Comparison of ENCODE assay signal across 8 cellular contexts in the genomic region with DNA sequence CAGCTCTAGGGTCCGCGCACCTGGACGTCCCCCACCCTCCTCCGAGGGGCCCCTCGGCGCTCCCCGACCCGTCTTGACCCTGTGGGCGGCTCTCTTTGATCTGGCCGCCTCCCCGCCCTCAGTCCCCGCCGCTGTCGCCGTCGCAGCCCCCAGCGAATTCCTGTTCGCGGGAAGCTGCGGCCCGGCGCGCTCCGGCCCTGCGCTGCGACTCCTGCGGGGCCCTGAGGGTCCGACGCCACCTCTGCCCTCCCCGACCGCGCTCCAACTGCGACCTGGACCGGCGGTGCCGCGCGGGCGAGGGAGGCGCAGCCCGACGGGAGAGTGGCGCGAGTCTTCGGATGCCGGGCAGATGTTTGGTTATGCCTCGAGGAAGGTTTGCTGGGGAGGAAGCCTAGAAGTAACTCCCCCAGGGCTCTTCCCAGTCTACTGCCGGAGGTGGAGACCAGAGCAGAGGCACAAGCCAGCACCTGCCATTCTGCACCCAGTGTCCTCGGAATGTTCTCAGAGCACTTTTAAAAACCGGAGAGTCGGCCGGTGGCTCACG. TPM values are rescaled to one million over a fixed set of nuclear protein-coding genes. Genes with fewer than 3 reads are reported as not detected.
A peak's percentile ranks its signal among the peaks of the same experiment; 100 is the strongest.
DNase-seq lines count a peak whose midpoint lies in the region; ATAC-seq, FAIRE-seq and TF ChIP-seq lines count a peak whose summit lies in the region.

No MANE protein-coding gene starts in this region.

- WGBS in sigmoid colon, 2 donors, result 1 to 4% methylated on average over 53 of the region's 53 CpGs

- H3K36me3 ChIP-seq in SU-DHL-6 (ENCODE audit: low read length) (no peaks in the 10 kb centered on the region), sigmoid colon (no peaks in the 10 kb centered on the region)

- H3K27me3 ChIP-seq in SU-DHL-6 (ENCODE audit: low read length) (no peaks in the 10 kb centered on the region), foreskin keratinocyte (peaks cover 33% of the 10 kb centered on the region), sigmoid colon (peaks cover 18 to 37% (median 26%) of the 10 kb centered on the region in 3 donors)

- no peaks in the 10 kb centered on the region for H4K20me1 ChIP-seq in SU-DHL-6 (ENCODE audit: low read depth, low read length)

- H3K4me3 ChIP-seq in SU-DHL-6 (ENCODE audit: insufficient read depth, low read length, poor library complexity, severe bottlenecking) (peak overlapping the region; percentile 54), sigmoid colon (peak overlapping the region; percentile 9 to 55 (median 46))

- intact Hi-C loops in sigmoid colon (cut with DNase I), result no loop called here

- H3K4me1 ChIP-seq in foreskin keratinocyte, result no peaks in the 10 kb centered on the region
- peaks cover 0 to 17% (median 16%) of the 10 kb centered on the region in 4 donors for H3K4me1 ChIP-seq in sigmoid colon

- peak overlapping the region; percentile 64 for H3K4me2 ChIP-seq in SU-DHL-6 (ENCODE audit: low read depth, low read length, poor library complexity, severe bottlenecking)

- TF ChIP-seq CTCF in SU-DHL-6 (IDR thresholded peaks at IDR 0.05; ENCODE audit: insufficient read depth, low read length, poor library complexity, severe bottlenecking) (no peak), foreskin keratinocyte (conservative IDR thresholded peaks at IDR 0.05) (no peak), sigmoid colon (IDR thresholded peaks at IDR 0.05) (no peak)

- no peaks in the 10 kb centered on the region for H3K79me2 ChIP-seq in SU-DHL-6 (ENCODE audit: insufficient read depth, low read length)

- H3F3A ChIP-seq in SU-DHL-6 (ENCODE audit: insufficient read depth), result peaks cover 8% of the 10 kb centered on the region; the same call in 1 of the 2 replicates

- TF ChIP-seq POLR2A in sigmoid colon (IDR thresholded peaks at IDR 0.05) (no peak), H54 (IDR thresholded peaks at IDR 0.05; ENCODE audit: low read depth, low read length) (no peak)

- no peak for TF ChIP-seq EP300 in sigmoid colon (IDR thresholded peaks at IDR 0.05)

- no peak overlapping the region for H3K27ac ChIP-seq in SU-DHL-6 (ENCODE audit: low read depth, low read length)
- H3K27ac ChIP-seq in foreskin keratinocyte, result no peak overlapping the region
- H3K27ac ChIP-seq in sigmoid colon, result no peak overlapping the region

- no peaks in the 10 kb centered on the region for H3K9me3 ChIP-seq in SU-DHL-6 (ENCODE audit: insufficient read depth, low read length)
- H3K9me3 ChIP-seq in sigmoid colon, result peaks cover 0 to 4% (median 1%) of the 10 kb centered on the region in 4 donors

- peak overlapping the region; percentile 64 for H2AFZ ChIP-seq in SU-DHL-6 (ENCODE audit: low read depth, low read length, severe bottlenecking)

- ATAC-seq in HG02623 (IDR thresholded peaks at IDR 0.05; ENCODE audit: unreplicated experiment), result peak; percentile 25
- peak; percentile 55 for ATAC-seq in foreskin keratinocyte
- no peak for ATAC-seq in HG03097 (IDR thresholded peaks at IDR 0.05; ENCODE audit: low FRiP score, unreplicated experiment)

- H3K9ac ChIP-seq in SU-DHL-6 (ENCODE audit: low read length), result peak overlapping the region; percentile 47

- FAIRE-seq in H54 (lab: Jason Lieb, UNC), result no peak

- no peaks in the 10 kb centered on the region for H3K9me2 ChIP-seq in SU-DHL-6 (replicated peaks; ENCODE audit: insufficient read depth, low read length)

- DNase-seq in activated CD8-positive, alpha-beta memory T cell treated with anti-CD3 and anti-CD28 coated beads for 24 hours, result peak; percentile 59
- DNase-seq in activated CD8-positive, alpha-beta memory T cell treated with anti-CD3 and anti-CD28 coated beads, Interleukin-2, amount 50 U/mL, for 4 hours, result no peak
- DNase-seq in foreskin keratinocyte (peak in 1 of 2 donors; percentile 30), sigmoid colon (peak; percentile 35), H54 (ENCODE audit: insufficient read length, low spot score) (no peak)

RNA-seq across cellular contexts. Expression of a gene that starts 0.4 kb away (rescaled TPM):
- total RNA-seq in foreskin keratinocyte (0.10 and 0.14 TPM in 2 replicates), sigmoid colon (1 to 10 TPM in 1 of 4 donors, under 1 TPM in 2, not detected in 1; 0.33 to 1.1 (median 0.36) TPM)
- polyA plus RNA-seq in foreskin keratinocyte (0.03 and 0.04 TPM in 2 replicates), sigmoid colon (under 1 TPM in 1 of 3 donors, not detected in 2; 0.45 TPM)

RNA-seq across cellular contexts. Expression of a gene that starts 41.2 kb away (rescaled TPM):
- total RNA-seq in foreskin keratinocyte, result 172 and 212 TPM in 2 replicates
- 223 and 277 TPM in 2 replicates for polyA plus RNA-seq in foreskin keratinocyte
- 100 to 1,000 TPM in 3 of 4 donors, 10 to 100 TPM in 1; 98.5 to 120 (median 104) TPM for total RNA-seq in sigmoid colon
- 100 to 1,000 TPM in 2 of 3 donors, 10 to 100 TPM in 1; 82.3 to 114 (median 100) TPM for polyA plus RNA-seq in sigmoid colon

RNA-seq across cellular contexts. Expression of a gene that starts 41.7 kb away (rescaled TPM):
- total RNA-seq in foreskin keratinocyte, result 13.4 and 13.7 TPM in 2 replicates
- polyA plus RNA-seq in foreskin keratinocyte, result 9.5 and 10.1 TPM in 2 replicates
- total RNA-seq in sigmoid colon, result 10 to 100 TPM; 18.0 to 24.3 (median 22.8) TPM
- polyA plus RNA-seq in sigmoid colon, result 10 to 100 TPM; 12.0 to 14.6 (median 12.9) TPM

Comparison
In these comparisons a context has a peak if more than half of its experiments do, and no peak if none do; other contexts are left out.
1. DNase-seq: peak in activated CD8-positive, alpha-beta memory T cell treated with anti-CD3 and anti-CD28 coated beads for 24 hours (single experiment) and sigmoid colon (single experiment); none in activated CD8-positive, alpha-beta memory T cell treated with anti-CD3 and anti-CD28 coated beads, Interleukin-2, amount 50 U/mL, for 4 hours (single experiment) and H54 (single experiment).